17 cellular contexts compared by ENCODE assay signal in the genomic region with DNA sequence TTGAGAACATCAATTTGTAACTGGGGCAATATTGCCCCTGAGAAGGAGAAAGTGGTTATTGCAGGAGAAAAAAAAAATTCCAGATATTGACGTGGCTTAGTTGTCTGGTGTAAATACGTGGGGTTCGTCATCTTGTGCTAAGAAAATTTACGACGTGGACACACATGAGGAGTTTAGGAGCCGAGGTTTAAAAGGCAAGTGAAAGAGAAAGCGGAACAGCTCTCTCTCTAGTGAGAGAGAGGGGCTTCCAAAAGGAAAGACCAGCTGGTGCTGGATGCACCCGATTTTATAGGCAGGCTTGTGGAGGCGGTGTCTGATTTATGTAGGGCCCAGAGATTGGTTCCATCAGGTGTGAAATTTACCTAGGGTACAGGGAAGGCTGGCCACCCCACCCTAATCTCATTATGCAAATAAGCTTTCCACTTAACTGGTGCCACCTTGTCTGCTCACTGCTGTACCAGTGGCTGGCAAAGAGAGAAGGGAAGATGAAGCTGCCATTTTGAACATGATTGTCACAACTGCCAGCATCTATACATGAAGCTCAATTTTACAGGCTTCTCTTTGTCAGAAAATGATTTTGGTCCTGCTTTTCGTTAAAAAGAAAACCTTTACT.
DNase-seq lines count a peak whose midpoint lies in the region; ATAC-seq and TF ChIP-seq lines count a peak whose summit lies in the region.
"Had no signal": no experiment of that assay in that cellular context is flagged by ENCODE, and none has a peak within 500 bp of the region (broad histone marks: within the 10 kb centered on the region; RNA-seq: fewer than 3 reads in every experiment).

No MANE protein-coding gene starts in this region.

- no peaks in the 10 kb centered on the region for H3K27me3 ChIP-seq in BLaER1 treated with 17β-estradiol and CSF1 and Interleukin-3, amounts not matched to agents 10 nM and 100 nM
- no peaks in the 10 kb centered on the region for H3K27me3 ChIP-seq in spleen (replicated peaks in 1 of 7)
- H3K27me3 ChIP-seq: heart left ventricle, testis had no signal

- peak overlapping the region; percentile 43 for H3K27ac Mint-ChIP-seq in activated B cell treated with CpG ODN at 0.5 μM for 24 hours
- no peak overlapping the region for H3K27ac Mint-ChIP-seq in activated CD4-positive, alpha-beta memory T cell treated with anti-CD3 and anti-CD28 coated beads for 36 hours
- H3K27ac Mint-ChIP-seq: activated CD4-positive, alpha-beta T cell treated with anti-CD3 and anti-CD28 coated beads for 36 hours; activated naive CD8-positive, alpha-beta T cell treated with anti-CD3 and anti-CD28 coated beads, Interleukin-2, amount 10 ng/mL, durations not matched to agents 7 days and 5 days had no signal

- TF ChIP-seq CTCF in activated B cell treated with CpG ODN at 0.5 μM for 24 hours (IDR thresholded peaks at IDR 0.05) (no peak), spleen (IDR thresholded peaks at IDR 0.05 in 8 of 11, conservative IDR thresholded peaks at IDR 0.05 in 3 of 11) (no peak)

- DNase-seq in M059J (ENCODE audit: low read depth) = peak; percentile 0
- no peak for DNase-seq in activated B cell treated with CpG ODN at 0.5 μM for 24 hours
- no peak for DNase-seq in cerebellar nuclear complex (lab: John Stamatoyannopoulos, UW)
- DNase-seq in activated CD4-positive, alpha-beta memory T cell treated with anti-CD3 and anti-CD28 coated beads for 36 hours = no peak
- DNase-seq in spleen = no peak
- DNase-seq: activated CD4-positive, alpha-beta T cell treated with anti-CD3 and anti-CD28 coated beads for 36 hours; activated naive CD8-positive, alpha-beta T cell treated with anti-CD3 and anti-CD28 coated beads, Interleukin-2, amount 10 ng/mL, durations not matched to agents 7 days and 5 days; activated T-cell treated with anti-CD3 and anti-CD28 coated beads for 4 hours; islet precursor cell; NCI-H1436; stimulated activated CD4-positive, alpha-beta T cell treated with anti-CD3 and anti-CD28 coated beads, Interleukin-2, amount 100 ng/mL, for 24 hours; T-helper 2 cell; testis had no signal

- WGBS in spleen, 5 donors = 64 to 71% (median 68%) methylated on average over 10 of the region's 10 CpGs

- no peaks in the 10 kb centered on the region for H3K36me3 ChIP-seq in BLaER1 treated with 17β-estradiol and CSF1 and Interleukin-3, amounts not matched to agents 10 nM and 100 nM
- H3K36me3 ChIP-seq in spleen = no peaks in the 10 kb centered on the region
- H3K36me3 ChIP-seq: heart left ventricle had no signal

- no peaks in the 10 kb centered on the region for H3K36me3 Mint-ChIP-seq in activated B cell treated with CpG ODN at 0.5 μM for 24 hours (ENCODE audit: low read depth)
- H3K36me3 Mint-ChIP-seq in activated CD4-positive, alpha-beta memory T cell treated with anti-CD3 and anti-CD28 coated beads for 36 hours = no peaks in the 10 kb centered on the region
- H3K36me3 Mint-ChIP-seq: activated naive CD8-positive, alpha-beta T cell treated with anti-CD3 and anti-CD28 coated beads, Interleukin-2, amount 10 ng/mL, durations not matched to agents 7 days and 5 days had no signal

- peak overlapping the region; percentile 3 for H3K4me3 Mint-ChIP-seq in activated B cell treated with CpG ODN at 0.5 μM for 24 hours
- H3K4me3 Mint-ChIP-seq in activated CD4-positive, alpha-beta memory T cell treated with anti-CD3 and anti-CD28 coated beads for 36 hours = no peak overlapping the region
- H3K4me3 Mint-ChIP-seq: activated CD4-positive, alpha-beta T cell treated with anti-CD3 and anti-CD28 coated beads for 36 hours; activated naive CD8-positive, alpha-beta T cell treated with anti-CD3 and anti-CD28 coated beads, Interleukin-2, amount 10 ng/mL, durations not matched to agents 7 days and 5 days had no signal

- intact Hi-C loops in activated B cell treated with CpG ODN at 0.5 μM for 24 hours (cut with micrococcal nuclease) = no loop called here
- intact Hi-C loops in activated CD4-positive, alpha-beta memory T cell treated with anti-CD3 and anti-CD28 coated beads for 36 hours (cut with micrococcal nuclease) = no loop called here
- intact Hi-C loops in spleen (cut with DNase I; ENCODE audit: low total_unique reads) = no loop called here

- ATAC-seq in GM21360 (IDR thresholded peaks at IDR 0.05; ENCODE audit: unreplicated experiment) (peak; percentile 63), activated B cell treated with CpG ODN at 0.5 μM for 24 hours (ENCODE audit: low read depth) (peak; percentile 60), GM21423 (IDR thresholded peaks at IDR 0.05; ENCODE audit: unreplicated experiment) (no peak)
- ATAC-seq: activated CD4-positive, alpha-beta T cell treated with anti-CD3 and anti-CD28 coated beads for 36 hours; heart left ventricle had no signal

- H3K27ac ChIP-seq in BLaER1 treated with 17β-estradiol and CSF1 and Interleukin-3, amounts not matched to agents 10 nM and 100 nM = 0 out of 22 replicates have a peak overlapping the region, but pooled peaks of 2 of the 11 experiments have one; percentile 6 to 10
- no peak overlapping the region for H3K27ac ChIP-seq in spleen
- H3K27ac ChIP-seq: heart left ventricle, testis had no signal

- H3K9me3 ChIP-seq in BLaER1 treated with 17β-estradiol and CSF1 and Interleukin-3, amounts not matched to agents 10 nM and 100 nM (replicated peaks in 1 of 11) = peaks cover 11 to 17% (median 15%) of the 10 kb centered on the region in 11 experiments; a peak in 21 of 22 replicates
- H3K9me3 ChIP-seq in spleen = peaks cover 0 to 16% (median under 1%) of the 10 kb centered on the region in 8 donors
- H3K9me3 ChIP-seq: heart left ventricle, testis had no signal

- no peak for TF ChIP-seq POLR2A in spleen (IDR thresholded peaks at IDR 0.05)

- H3K9ac ChIP-seq in BLaER1 treated with 17β-estradiol and CSF1 and Interleukin-3, amounts not matched to agents 10 nM and 100 nM = no peak overlapping the region

- peaks cover 6% of the 10 kb centered on the region for H3K9me3 Mint-ChIP-seq in activated B cell treated with CpG ODN at 0.5 μM for 24 hours
- peaks cover 2% of the 10 kb centered on the region for H3K9me3 Mint-ChIP-seq in activated CD4-positive, alpha-beta memory T cell treated with anti-CD3 and anti-CD28 coated beads for 36 hours
- H3K9me3 Mint-ChIP-seq: activated naive CD8-positive, alpha-beta T cell treated with anti-CD3 and anti-CD28 coated beads, Interleukin-2, amount 10 ng/mL, durations not matched to agents 7 days and 5 days had no signal

- POLR2A ChIA-PET in activated B cell treated with CpG ODN at 0.5 μM for 24 hours (lab: Charles Lee) = no interaction called here
- POLR2A ChIA-PET in activated CD4-positive, alpha-beta memory T cell treated with anti-CD3 and anti-CD28 coated beads for 36 hours (lab: Charles Lee) = no interaction called here

- peak overlapping the region in 1 of 10 experiments; percentile 38; a peak in 1 of 20 replicates for H3K4me3 ChIP-seq in BLaER1 treated with 17β-estradiol and CSF1 and Interleukin-3, amounts not matched to agents 10 nM and 100 nM
- no peak overlapping the region for H3K4me3 ChIP-seq in spleen
- H3K4me3 ChIP-seq: heart left ventricle, testis had no signal

- H3K27me3 Mint-ChIP-seq in activated B cell treated with CpG ODN at 0.5 μM for 24 hours = no peaks in the 10 kb centered on the region
- H3K27me3 Mint-ChIP-seq in activated CD4-positive, alpha-beta memory T cell treated with anti-CD3 and anti-CD28 coated beads for 36 hours = no peaks in the 10 kb centered on the region
- H3K27me3 Mint-ChIP-seq: activated CD4-positive, alpha-beta T cell treated with anti-CD3 and anti-CD28 coated beads for 36 hours; activated naive CD8-positive, alpha-beta T cell treated with anti-CD3 and anti-CD28 coated beads, Interleukin-2, amount 10 ng/mL, durations not matched to agents 7 days and 5 days had no signal

- no peaks in the 10 kb centered on the region for H4K20me1 ChIP-seq in BLaER1 treated with 17β-estradiol and CSF1 and Interleukin-3, amounts not matched to agents 10 nM and 100 nM

- peaks cover 3% of the 10 kb centered on the region for H3K4me1 Mint-ChIP-seq in activated B cell treated with CpG ODN at 0.5 μM for 24 hours
- H3K4me1 Mint-ChIP-seq in activated CD4-positive, alpha-beta memory T cell treated with anti-CD3 and anti-CD28 coated beads for 36 hours (ENCODE audit: low read depth) = no peaks in the 10 kb centered on the region
- H3K4me1 Mint-ChIP-seq: activated CD4-positive, alpha-beta T cell treated with anti-CD3 and anti-CD28 coated beads for 36 hours; activated naive CD8-positive, alpha-beta T cell treated with anti-CD3 and anti-CD28 coated beads, Interleukin-2, amount 10 ng/mL, durations not matched to agents 7 days and 5 days had no signal

- H3K4me2 ChIP-seq in BLaER1 treated with 17β-estradiol and CSF1 and Interleukin-3, amounts not matched to agents 10 nM and 100 nM = peak overlapping the region in 10 of 11 experiments; percentile 11 to 46 (median 30); a peak in 17 of 22 replicates

- CTCF ChIA-PET in activated B cell treated with CpG ODN at 0.5 μM for 24 hours (lab: Charles Lee) = no interaction called here
- CTCF ChIA-PET in activated CD4-positive, alpha-beta memory T cell treated with anti-CD3 and anti-CD28 coated beads for 36 hours (lab: Charles Lee) = interaction anchor here (0.7 kb wide), 1 partner anchor 473 kb away, joined by 6 read pairs; no protein-coding TSS in a partner anchor

- H3K4me1 ChIP-seq in BLaER1 treated with 17β-estradiol and CSF1 and Interleukin-3, amounts not matched to agents 10 nM and 100 nM = peaks cover 7 to 32% (median 17%) of the 10 kb centered on the region in 10 experiments
- no peaks in the 10 kb centered on the region for H3K4me1 ChIP-seq in spleen
- H3K4me1 ChIP-seq: heart left ventricle, testis had no signal
